Comparison of ENCODE assay signal across 14 cellular contexts in the genomic region with DNA sequence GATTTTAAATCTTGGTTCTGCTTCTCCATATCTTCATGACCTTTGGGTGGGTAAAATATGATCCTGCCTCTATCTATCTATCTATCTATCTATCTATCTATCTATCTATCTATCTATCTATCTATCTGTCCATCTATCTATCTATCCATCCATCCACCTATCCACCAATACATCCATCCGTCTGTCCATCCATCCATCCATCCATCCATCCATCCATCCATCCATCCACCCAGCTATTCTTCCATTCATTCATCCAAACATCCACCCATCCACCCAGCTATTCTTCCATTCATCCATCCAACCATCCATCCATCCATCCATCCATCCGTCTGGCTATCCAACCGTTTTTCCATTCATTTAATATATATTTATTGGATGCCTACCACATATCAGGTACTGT. TPM values are rescaled to one million over a fixed set of nuclear protein-coding genes. Genes with fewer than 3 reads are reported as not detected.
"Had no signal": no experiment of that assay in that cellular context is flagged by ENCODE, and none has a peak within 500 bp of the region (broad histone marks: within the 10 kb centered on the region; RNA-seq: fewer than 3 reads in every experiment).

No MANE protein-coding gene starts in this region.

- H3K4me3 ChIP-seq: breast epithelium, dorsolateral prefrontal cortex, esophagus squamous epithelium, psoas muscle, right lobe of liver, suprapubic skin, upper lobe of right lung had no signal

- DNase-seq: activated naive CD8-positive, alpha-beta T cell treated with anti-CD3 and anti-CD28 coated beads, Interleukin-2, amount 10 ng/mL, durations not matched to agents 7 days and 5 days; aorta; esophagus squamous epithelium; foreskin keratinocyte; psoas muscle; right lobe of liver; stimulated activated naive B cell treated with anti-CD40 and anti-IgM and Interleukin-4, amounts not matched to agents 10 μg/mL and 1 μg/mL and 100 μg/mL, for 72 hours; upper lobe of right lung had no signal

- H3K27me3 ChIP-seq: breast epithelium, dorsolateral prefrontal cortex, esophagus squamous epithelium, right lobe of liver, suprapubic skin, upper lobe of right lung had no signal

- H3K9me3 ChIP-seq: breast epithelium, esophagus squamous epithelium, psoas muscle, right lobe of liver, suprapubic skin, upper lobe of right lung had no signal

- H3K36me3 ChIP-seq: breast epithelium, esophagus squamous epithelium, right lobe of liver, suprapubic skin, upper lobe of right lung had no signal

- H3K27me3 Mint-ChIP-seq: activated naive CD8-positive, alpha-beta T cell treated with anti-CD3 and anti-CD28 coated beads, Interleukin-2, amount 10 ng/mL, durations not matched to agents 7 days and 5 days; stimulated activated naive B cell treated with anti-CD40 and anti-IgM and Interleukin-4, amounts not matched to agents 10 μg/mL and 1 μg/mL and 100 μg/mL, for 72 hours had no signal

- ATAC-seq: foreskin keratinocyte, psoas muscle, SK-N-SH treated with all-trans-retinoic acid at 6 μM for 48 hours had no signal

- FAIRE-seq: islet of Langerhans had no signal

- H3K4me1 ChIP-seq: breast epithelium, esophagus squamous epithelium, foreskin keratinocyte, psoas muscle, right lobe of liver, suprapubic skin, upper lobe of right lung had no signal

- H3K27ac ChIP-seq: breast epithelium, esophagus squamous epithelium, foreskin keratinocyte, psoas muscle, right lobe of liver, suprapubic skin, upper lobe of right lung had no signal

RNA-seq across cellular contexts. Expression of gene PRKCB, which starts 11.5 kb away (rescaled TPM):
- total RNA-seq: foreskin keratinocyte, lung microvascular endothelial cell had no signal
- polyA plus RNA-seq: foreskin keratinocyte had no signal
